In the genomic region with DNA sequence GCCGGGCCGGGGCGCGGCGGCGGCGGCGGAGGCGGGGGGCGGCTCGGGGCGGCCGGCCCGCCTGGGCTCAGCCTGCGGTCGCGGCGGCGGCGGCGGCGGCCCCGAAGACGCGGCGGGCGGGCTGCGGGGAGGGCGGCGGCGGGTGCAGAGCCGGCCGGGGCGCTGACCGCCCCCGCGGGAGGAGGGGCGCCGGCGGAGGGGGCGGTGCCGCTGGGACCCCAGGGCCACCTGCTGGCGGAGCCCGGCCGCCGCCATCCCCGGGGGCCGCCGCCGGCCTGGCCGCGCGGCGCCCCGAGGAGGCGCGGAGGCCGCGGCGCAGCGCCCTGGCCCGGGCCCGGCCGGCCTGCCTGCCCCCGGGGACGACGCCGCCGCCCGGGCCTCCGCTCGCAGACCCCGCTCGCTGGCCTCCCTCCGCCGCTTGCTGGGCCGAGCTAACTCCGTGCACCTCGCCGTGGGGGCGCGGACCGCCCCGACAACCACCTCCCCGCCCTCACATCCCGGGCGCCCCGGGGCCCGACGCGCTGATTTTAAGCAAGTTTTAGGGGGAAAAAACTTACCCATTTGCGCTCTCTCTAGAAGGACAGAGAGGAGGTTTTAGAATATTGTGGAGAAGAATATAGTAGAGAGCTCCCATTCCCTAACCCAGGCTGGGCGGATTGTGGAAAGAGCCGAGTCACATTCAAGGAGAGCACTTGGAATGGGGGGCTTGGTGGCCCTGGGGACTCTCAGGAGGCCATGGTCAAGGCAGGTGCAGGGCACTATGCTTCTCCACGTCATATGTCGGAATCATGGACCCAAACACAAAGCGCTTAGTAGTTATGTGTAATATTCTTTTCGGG, we compare ENCODE assay signal across 8 cellular contexts. TPM values are rescaled to one million over a fixed set of nuclear protein-coding genes. Genes with fewer than 3 reads are reported as not detected.
DNase-seq lines count a peak whose midpoint lies in the region; ATAC-seq and TF ChIP-seq lines count a peak whose summit lies in the region.

TSS of gene BEND7 (minus strand) at position 140 of the 839 bp plus-strand sequence. CDS start 481 bp downstream, outside the sequence.

- no peak within 1 kb of the TSS for H3K23ac ChIP-seq in H9 (ENCODE audit: insufficient read length, low read depth, low read length)

- peaks cover 0 to 2% of the 10 kb centered on the region in 2 experiments; a peak in 1 of 5 replicates for H3K9me3 Mint-ChIP-seq in H9

- peak within 1 kb of the TSS; percentile 54 for H3K4me2 ChIP-seq in H9 (ENCODE audit: insufficient read depth, insufficient read length, low read length)

- no peaks in the 10 kb centered on the region for H3K79me1 ChIP-seq in H9 (ENCODE audit: insufficient read depth, low read depth, low read length, poor library complexity, severe bottlenecking)

- H3K4me1 ChIP-seq in H9 (ENCODE audit: insufficient read depth, low read length) (no peaks in the 10 kb centered on the region), cardiac muscle cell (ENCODE audit: low read depth) (peaks cover 8% of the 10 kb centered on the region), ovary (ENCODE audit: insufficient read depth) (peaks cover 2% of the 10 kb centered on the region)

- no peak for TF ChIP-seq EP300 in ovary (IDR thresholded peaks at IDR 0.05)

- POLR2A ChIA-PET in BJ (lab: Charles Lee): interaction anchor here (0.7 kb wide), 1 partner anchor 30 kb away, joined by 3 read pairs; no protein-coding TSS in a partner anchor

- no peak within 1 kb of the TSS for H3K18ac ChIP-seq in H9 (ENCODE audit: insufficient read length, low read depth, low read length)

- DNase-seq in BJ (ENCODE audit: low read depth): no peak
- no peak for DNase-seq in H9
- DNase-seq in activated naive CD4-positive, alpha-beta T cell treated with anti-CD3 and anti-CD28 coated beads, Interleukin-2, amount 50 U/mL, for 16 hours: peak; percentile 25
- peak; percentile 23 to 79 for DNase-seq in cardiac muscle cell (ENCODE audit: low read depth in 1 of 2, low spot score in 1 of 2)
- DNase-seq in ovary: peak; percentile 45 to 69 (median 59)
- DNase-seq in superior temporal gyrus (ENCODE audit: extremely low spot score): no peak

- intact Hi-C loops in ovary (cut with DNase I): no loop called here

- no peak within 1 kb of the TSS for H2BK120ac ChIP-seq in H9 (ENCODE audit: low read depth, low read length, poor library complexity, severe bottlenecking)

- no peak within 1 kb of the TSS for H3K56ac ChIP-seq in H9 (ENCODE audit: insufficient read length, low read depth, low read length)

- H2AFZ ChIP-seq in H9 (ENCODE audit: low read length): no peak within 1 kb of the TSS

- TF ChIP-seq CTCF in BJ (IDR thresholded peaks at IDR 0.05; ENCODE audit: insufficient read depth, low read depth, low read length) (no peak), H9 (conservative IDR thresholded peaks at IDR 0.05) (no peak), cardiac muscle cell (IDR thresholded peaks at IDR 0.05; ENCODE audit: low read depth, low read length) (no peak), ovary (IDR thresholded peaks at IDR 0.05) (no peak)

- H3K27me3 ChIP-seq in BJ (ENCODE audit: control insufficient read depth, insufficient read depth, low read length): no peaks in the 10 kb centered on the region
- H3K27me3 ChIP-seq in H9 (ENCODE audit: insufficient read depth, low read length): peaks cover 13% of the 10 kb centered on the region; the same call in 1 of the 2 replicates
- H3K27me3 ChIP-seq in cardiac muscle cell: peaks cover 47% of the 10 kb centered on the region
- H3K27me3 ChIP-seq in ovary: no peaks in the 10 kb centered on the region

- H4K91ac ChIP-seq in H9 (ENCODE audit: insufficient read length, low read depth, low read length): no peak within 1 kb of the TSS

- peaks cover 0 to 4% (median 2%) of the 10 kb centered on the region in 3 experiments; a peak in 1 of 7 replicates for H3K36me3 Mint-ChIP-seq in H9 (ENCODE audit: insufficient read depth in 1 of 3, low read depth in 3 of 3)

- H3K4me3 Mint-ChIP-seq in H9: peak within 1 kb of the TSS; percentile 71 to 83

- H3K4me3 ChIP-seq in BJ (ENCODE audit: low read depth, low read length): peak within 1 kb of the TSS; percentile 65
- peak within 1 kb of the TSS; percentile 74 for H3K4me3 ChIP-seq in cardiac muscle cell
- peak within 1 kb of the TSS; percentile 65 for H3K4me3 ChIP-seq in ovary

- H3K4ac ChIP-seq in H9 (ENCODE audit: low read depth, low read length): no peak within 1 kb of the TSS

- H3K14ac ChIP-seq in H9 (ENCODE audit: insufficient read depth, low read length): peak within 1 kb of the TSS; percentile 43; the same call in 1 of the 2 replicates

- H3K9me3 ChIP-seq in H9 (ENCODE audit: control insufficient read depth, low read depth, low read length): no peaks in the 10 kb centered on the region
- H3K9me3 ChIP-seq in cardiac muscle cell (ENCODE audit: low read depth): no peaks in the 10 kb centered on the region
- no peaks in the 10 kb centered on the region for H3K9me3 ChIP-seq in ovary

- H3K9ac ChIP-seq in H9 (ENCODE audit: extremely low read depth, insufficient read length, low read length): no peak within 1 kb of the TSS

- no peaks in the 10 kb centered on the region for H3K79me2 ChIP-seq in H9 (ENCODE audit: insufficient read depth, low read length)

- H3K23me2 ChIP-seq in H9 (ENCODE audit: insufficient read length, low read depth, low read length, poor library complexity, severe bottlenecking): no peaks in the 10 kb centered on the region

- H3K36me3 ChIP-seq in BJ (ENCODE audit: control insufficient read depth, insufficient read depth, low read length): peaks cover 2% of the 10 kb centered on the region
- H3K36me3 ChIP-seq in cardiac muscle cell: no peaks in the 10 kb centered on the region
- H3K36me3 ChIP-seq in ovary: no peaks in the 10 kb centered on the region

- peaks cover 42% of the 10 kb centered on the region for H3K27me3 Mint-ChIP-seq in H9 (ENCODE audit: low read depth)

- H4K5ac ChIP-seq in H9 (ENCODE audit: insufficient read length, low read depth, low read length): no peak within 1 kb of the TSS

- H2BK5ac ChIP-seq in H9 (ENCODE audit: insufficient read length, low read length): no peak within 1 kb of the TSS

- H4K20me1 ChIP-seq in H9 (ENCODE audit: control insufficient read depth, insufficient read depth, insufficient read length): no peaks in the 10 kb centered on the region

- H2BK12ac ChIP-seq in H9 (ENCODE audit: insufficient read length, low read depth, low read length): no peak within 1 kb of the TSS

- no peak within 1 kb of the TSS for H2BK20ac ChIP-seq in H9 (ENCODE audit: low read depth, low read length, poor library complexity, severe bottlenecking)

- no peak within 1 kb of the TSS for H2AK5ac ChIP-seq in H9 (ENCODE audit: insufficient read length, low read length)

- CTCF ChIA-PET in BJ (lab: Yijun Ruan, JAX): interaction anchor here (0.6 kb wide), 1 partner anchor 227 kb away, joined by 3 read pairs; no protein-coding TSS in a partner anchor

- peaks cover 23 to 24% of the 10 kb centered on the region in 2 experiments for H3K4me1 Mint-ChIP-seq in H9

- WGBS in H9 (ENCODE audit: extremely low coverage, insufficient read length, low lambda C conversion rate): no CpG with 5 or more reads among the region's 98 CpGs
- WGBS in ovary, 3 donors: 3 to 8% (median 6%) methylated on average over 35 to 81 of the region's 98 CpGs

- no peak within 1 kb of the TSS for H4K8ac ChIP-seq in H9 (replicated peaks; ENCODE audit: insufficient read length, low read depth, low read length)

- H3K27ac ChIP-seq in H9 (ENCODE audit: insufficient read length, low read depth, low read length): no peak within 1 kb of the TSS
- no peak within 1 kb of the TSS for H3K27ac ChIP-seq in cardiac muscle cell
- peak within 1 kb of the TSS; percentile 73 to 90 for H3K27ac ChIP-seq in ovary

- peak within 1 kb of the TSS in 1 of 3 experiments; percentile 31; a peak in 1 of 7 replicates for H3K27ac Mint-ChIP-seq in H9

- no peak within 1 kb of the TSS for H3T11ph ChIP-seq in H9 (ENCODE audit: low read length)

- H2BK15ac ChIP-seq in H9 (ENCODE audit: low read depth, low read length): no peak within 1 kb of the TSS

- no peak for TF ChIP-seq POLR2A in ovary (IDR thresholded peaks at IDR 0.05)

- ATAC-seq in GM18861 (IDR thresholded peaks at IDR 0.05; ENCODE audit: unreplicated experiment) (no peak), GM21737 (IDR thresholded peaks at IDR 0.05; ENCODE audit: unreplicated experiment) (no peak)

RNA-seq across cellular contexts. Expression of gene BEND7, which starts in this region (rescaled TPM):
- polyA plus RNA-seq in BJ (2011; rRNA removed) (4.5 and 4.6 TPM in 2 replicates), cardiac muscle cell (10.8 and 12.2 TPM in 2 replicates), ovary (10 to 100 TPM in 1 of 2 donors, 1 to 10 TPM in 1; 9.9 to 22.6 TPM)
- 1.9 and 2.4 TPM in 2 replicates for polyA minus RNA-seq in BJ (2011; rRNA and poly(A)+ RNA removed)
- total RNA-seq in H9 (2021) (11.6 and 17.7 TPM in 2 replicates), cardiac muscle cell (10.1 and 10.7 TPM in 2 replicates), ovary (10 to 100 TPM; 14.4 to 34.7 (median 19.8) TPM)

Comparison
In these comparisons a context has a peak if more than half of its experiments do, and no peak if none do; other contexts are left out.
1. DNase-seq: peak in activated naive CD4-positive, alpha-beta T cell treated with anti-CD3 and anti-CD28 coated beads, Interleukin-2, amount 50 U/mL, for 16 hours (single experiment), cardiac muscle cell (2 of 2) and ovary (5 of 5); none in BJ (single experiment), H9 (single experiment) and superior temporal gyrus (single experiment).
2. H3K27ac ChIP-seq: peak in ovary (2 of 2); none in H9 (single experiment) and cardiac muscle cell (single experiment).
3. Peak in every context shown above with its lines, with median percentiles within 50 percentile points of each other: H3K4me3 ChIP-seq.